23 cellular contexts compared by ENCODE assay signal in the genomic region with DNA sequence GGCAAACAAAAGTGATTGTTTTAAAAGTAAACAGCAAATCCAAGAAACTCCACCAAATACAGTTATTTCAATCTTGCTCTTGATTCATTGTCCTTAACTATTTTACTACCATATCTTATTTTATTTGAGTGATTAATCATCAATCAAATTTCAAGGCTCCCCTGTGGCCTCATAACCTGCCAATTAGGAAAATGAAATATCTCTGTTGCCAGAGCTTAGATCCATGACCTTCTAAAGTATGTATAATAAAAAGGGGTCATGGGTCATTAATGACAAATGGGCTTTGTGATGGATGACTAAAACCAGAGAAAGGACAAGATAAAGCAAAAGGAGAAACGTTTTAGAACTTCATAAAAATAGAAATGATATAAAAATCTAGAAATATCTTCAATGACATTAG. TPM values are rescaled to one million over a fixed set of nuclear protein-coding genes. Genes with fewer than 3 reads are reported as not detected.
DNase-seq lines count a peak whose midpoint lies in the region; ATAC-seq, FAIRE-seq and TF ChIP-seq lines count a peak whose summit lies in the region.
"Had no signal": no experiment of that assay in that cellular context is flagged by ENCODE, and none has a peak within 500 bp of the region (broad histone marks: within the 10 kb centered on the region; RNA-seq: fewer than 3 reads in every experiment).

No MANE protein-coding gene starts in this region.

- TF ChIP-seq CTCF in SK-N-SH (IDR thresholded peaks at IDR 0.05) = no peak

- H3K9me2 ChIP-seq in SK-N-SH = no peaks in the 10 kb centered on the region

- CTCF ChIA-PET in SK-N-SH (lab: Yijun Ruan, JAX) = interaction anchor here (1.1 to 3.4 kb wide), 4 partner anchors 25 to 246 kb away, joined by 3 to 11 read pairs (median 4); no protein-coding TSS in a partner anchor
- CTCF ChIA-PET in HEK293T (lab: Yijun Ruan, JAX) = no interaction called here

- no peaks in the 10 kb centered on the region for H4K20me1 ChIP-seq in SK-N-SH (ENCODE audit: insufficient read depth)
- H4K20me1 ChIP-seq: BLaER1 had no signal

- H2AFZ ChIP-seq in SK-N-SH (ENCODE audit: low read depth) = no peak overlapping the region

- POLR2A ChIA-PET in SK-N-SH (lab: Yijun Ruan, JAX) = no interaction called here
- POLR2A ChIA-PET in HEK293T (lab: Yijun Ruan, JAX) = no interaction called here

- H3K27ac ChIP-seq in SK-N-SH (ENCODE audit: low read depth in 2 of 2, low read length in 1 of 2) = no peak overlapping the region
- H3K27ac ChIP-seq: 22Rv1, BLaER1 had no signal

- no peak for TF ChIP-seq EP300 in SK-N-SH (IDR thresholded peaks at IDR 0.05; ENCODE audit: borderline replicate concordance in 1 of 2, low read depth in 1 of 2, low read length in 1 of 2)

- DNase-seq in SK-N-SH = no peak
- no peak for DNase-seq in HEK293T (ENCODE audit: extremely low spot score)
- no peak for DNase-seq in NCI-H1105 treated with DMSO at 0.1 percent for 48 hours (lab: John Stamatoyannopoulos, UW)
- DNase-seq in NCI-H748 (lab: John Stamatoyannopoulos, UW; ENCODE audit: unreplicated experiment) = no peak
- no peak for DNase-seq in activated T-cell treated with anti-CD3 and anti-CD28 coated beads, Interleukin-2, amount 50 U/mL, for 4 hours
- DNase-seq: ACHN; BE2C; C1 segment of cervical spinal cord; Caco-2; Calu3; CD4-positive, alpha-beta memory T cell; CD4-positive, CD25-positive, alpha-beta regulatory T cell; CD8-positive, alpha-beta memory T cell; DMS79 treated with DMSO at 0.1 percent for 48 hours; GF-D8 had no signal

- TF ChIP-seq RAD21 in SK-N-SH (IDR thresholded peaks at IDR 0.05; ENCODE audit: low read length) = no peak

- peaks cover 0 to 23% of the 10 kb centered on the region in 2 experiments; a peak in 2 of 4 replicates for H3K4me1 ChIP-seq in SK-N-SH (ENCODE audit: control insufficient read depth in 1 of 2, insufficient read depth in 2 of 2, low read depth in 1 of 2, low read length in 1 of 2)

- no peak overlapping the region for H3K4me2 ChIP-seq in SK-N-SH
- H3K4me2 ChIP-seq: BLaER1 had no signal

- no peak for ATAC-seq in SK-N-SH treated with all-trans-retinoic acid at 6 μM for 48 hours
- ATAC-seq in activated T-cell treated with anti-CD3 and anti-CD28 coated beads, Interleukin-2, amount 50 U/mL, for 4 hours = no peak

- peaks cover 33% of the 10 kb centered on the region for H3K27me3 Mint-ChIP-seq in activated T-cell treated with anti-CD3 and anti-CD28 coated beads, Interleukin-2, amount 50 U/mL, for 4 hours (ENCODE audit: low read depth)

- no peaks in the 10 kb centered on the region for H3K4me1 Mint-ChIP-seq in activated T-cell treated with anti-CD3 and anti-CD28 coated beads, Interleukin-2, amount 50 U/mL, for 4 hours (ENCODE audit: low read depth)
- H3K4me1 Mint-ChIP-seq: CD14-positive monocyte; CD4-positive, alpha-beta memory T cell; CD8-positive, alpha-beta memory T cell had no signal

- peak; percentile 86 for FAIRE-seq in islet of Langerhans (lab: Jason Lieb, UNC)
- FAIRE-seq: G401.6, GM12891, GM19239 had no signal

- WGBS in SK-N-SH (ENCODE audit: low lambda C conversion rate) = 13% methylated on average over 1 of the region's 1 CpG

- H3K4me3 ChIP-seq in SK-N-SH (ENCODE audit: low read depth in 2 of 2, low read length in 1 of 2) = no peak overlapping the region
- H3K4me3 ChIP-seq: BLaER1 had no signal

- H3K4me3 Mint-ChIP-seq in activated T-cell treated with anti-CD3 and anti-CD28 coated beads, Interleukin-2, amount 50 U/mL, for 4 hours = no peak overlapping the region
- H3K4me3 Mint-ChIP-seq: CD14-positive monocyte; CD4-positive, alpha-beta memory T cell; CD4-positive, CD25-positive, alpha-beta regulatory T cell; CD8-positive, alpha-beta memory T cell had no signal

- no peaks in the 10 kb centered on the region for H3K9me3 ChIP-seq in SK-N-SH
- H3K9me3 ChIP-seq: BE2C, BLaER1, Caco-2 had no signal

- no peaks in the 10 kb centered on the region for H3K36me3 Mint-ChIP-seq in activated T-cell treated with anti-CD3 and anti-CD28 coated beads, Interleukin-2, amount 50 U/mL, for 4 hours (ENCODE audit: insufficient read depth)
- H3K36me3 Mint-ChIP-seq: CD14-positive monocyte; CD4-positive, alpha-beta memory T cell; CD4-positive, CD25-positive, alpha-beta regulatory T cell had no signal

- no peak overlapping the region for H3K9ac ChIP-seq in SK-N-SH
- H3K9ac ChIP-seq: BLaER1 had no signal

- no peaks in the 10 kb centered on the region for H3K36me3 ChIP-seq in SK-N-SH (replicated peaks in 1 of 2; ENCODE audit: control insufficient read depth in 1 of 2, insufficient read depth in 2 of 2, low read length in 1 of 2)
- H3K36me3 ChIP-seq: BLaER1 had no signal

- no peaks in the 10 kb centered on the region for H3K79me2 ChIP-seq in SK-N-SH (ENCODE audit: insufficient read depth)

- no peaks in the 10 kb centered on the region; the same call in 1 of the 2 replicates for H3K27me3 ChIP-seq in SK-N-SH (ENCODE audit: insufficient read depth)
- H3K27me3 ChIP-seq: BE2C, BLaER1 had no signal

- H3F3A ChIP-seq in SK-N-SH (replicated peaks; ENCODE audit: insufficient read depth) = no peaks in the 10 kb centered on the region

- H3K9me3 Mint-ChIP-seq in activated T-cell treated with anti-CD3 and anti-CD28 coated beads, Interleukin-2, amount 50 U/mL, for 4 hours = no peaks in the 10 kb centered on the region
- H3K9me3 Mint-ChIP-seq: CD4-positive, alpha-beta memory T cell; CD8-positive, alpha-beta memory T cell had no signal

TF ChIP-seq in SK-N-SH treated with all-trans-retinoic acid at 6 μM for 48 hours, 23 proteins besides CTCF, POLR2A, EP300 and RAD21:
- TF ChIP-seq RARB (CRISPR knock-in tag; IDR thresholded peaks at IDR 0.05) = no peak
- peak; percentile 36; the same call in 1 of the 2 replicates for TF ChIP-seq ISL1 (CRISPR knock-in tag; IDR thresholded peaks at IDR 0.05)
- no peak for TF ChIP-seq OSR1 (CRISPR knock-in tag; IDR thresholded peaks at IDR 0.05)
- TF ChIP-seq, protein P1, sequence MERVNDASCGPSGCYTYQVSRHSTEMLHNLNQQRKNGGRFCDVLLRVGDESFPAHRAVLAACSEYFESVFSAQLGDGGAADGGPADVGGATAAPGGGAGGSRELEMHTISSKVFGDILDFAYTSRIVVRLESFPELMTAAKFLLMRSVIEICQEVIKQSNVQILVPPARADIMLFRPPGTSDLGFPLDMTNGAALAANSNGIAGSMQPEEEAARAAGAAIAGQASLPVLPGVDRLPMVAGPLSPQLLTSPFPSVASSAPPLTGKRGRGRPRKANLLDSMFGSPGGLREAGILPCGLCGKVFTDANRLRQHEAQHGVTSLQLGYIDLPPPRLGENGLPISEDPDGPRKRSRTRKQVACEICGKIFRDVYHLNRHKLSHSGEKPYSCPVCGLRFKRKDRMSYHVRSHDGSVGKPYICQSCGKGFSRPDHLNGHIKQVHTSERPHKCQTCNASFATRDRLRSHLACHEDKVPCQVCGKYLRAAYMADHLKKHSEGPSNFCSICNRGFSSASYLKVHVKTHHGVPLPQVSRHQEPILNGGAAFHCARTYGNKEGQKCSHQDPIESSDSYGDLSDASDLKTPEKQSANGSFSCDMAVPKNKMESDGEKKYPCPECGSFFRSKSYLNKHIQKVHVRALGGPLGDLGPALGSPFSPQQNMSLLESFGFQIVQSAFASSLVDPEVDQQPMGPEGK (CRISPR knock-in tag; IDR thresholded peaks at IDR 0.05; ENCODE audit: borderline replicate concordance) = no peak

TF ChIP-seq in HEK293T, 16 proteins besides CTCF, POLR2A, EP300 and RAD21:
- TF ChIP-seq CTBP1 (IDR thresholded peaks at IDR 0.05; ENCODE audit: borderline replicate concordance) (peak; percentile 70; the same call in 1 of the 2 replicates), LEF1 (IDR thresholded peaks at IDR 0.05; ENCODE audit: borderline replicate concordance) (no peak), ARNT (IDR thresholded peaks at IDR 0.05) (no peak), FOXK2 (IDR thresholded peaks at IDR 0.05) (no peak), L3MBTL2 (conservative IDR thresholded peaks at IDR 0.05) (no peak)
- TF ChIP-seq, protein P2, sequence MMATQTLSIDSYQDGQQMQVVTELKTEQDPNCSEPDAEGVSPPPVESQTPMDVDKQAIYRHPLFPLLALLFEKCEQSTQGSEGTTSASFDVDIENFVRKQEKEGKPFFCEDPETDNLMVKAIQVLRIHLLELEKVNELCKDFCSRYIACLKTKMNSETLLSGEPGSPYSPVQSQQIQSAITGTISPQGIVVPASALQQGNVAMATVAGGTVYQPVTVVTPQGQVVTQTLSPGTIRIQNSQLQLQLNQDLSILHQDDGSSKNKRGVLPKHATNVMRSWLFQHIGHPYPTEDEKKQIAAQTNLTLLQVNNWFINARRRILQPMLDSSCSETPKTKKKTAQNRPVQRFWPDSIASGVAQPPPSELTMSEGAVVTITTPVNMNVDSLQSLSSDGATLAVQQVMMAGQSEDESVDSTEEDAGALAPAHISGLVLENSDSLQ (IDR thresholded peaks at IDR 0.05) = peak; percentile 90

RNA-seq across cellular contexts. Expression of gene NRCAM, which starts 28.5 kb away (rescaled TPM):
- 1.1 and 5.1 TPM in 2 replicates for polyA plus RNA-seq in SK-N-SH (2012; rRNA removed)
- 5.6 and 9.1 TPM in 2 replicates for polyA plus RNA-seq in SK-N-SH (2012; cell fraction: cytosol; rRNA removed)
- polyA plus RNA-seq in SK-N-SH (2012; cell fraction: nucleus; rRNA removed) = 2.2 and 2.6 TPM in 2 replicates
- under 1 TPM; 0.53 to 0.73 (median 0.69) TPM for total RNA-seq in activated T-cell treated with anti-CD3 and anti-CD28 coated beads, Interleukin-2, amount 50 U/mL, for 4 hours
- total RNA-seq: CD4-positive, CD25-positive, alpha-beta regulatory T cell had no signal
- polyA plus RNA-seq: CD14-positive monocyte had no signal
